In genomic region chr2:190482441-190482840, GRCh38 we compare ENCODE assay signal across 28 cellular contexts. TPM values are rescaled to one million over a fixed set of nuclear protein-coding genes. Genes with fewer than 3 reads are reported as not detected.
DNase-seq lines count a peak whose midpoint lies in the region; ATAC-seq, FAIRE-seq and TF ChIP-seq lines count a peak whose summit lies in the region.
"Had no signal": no experiment of that assay in that cellular context is flagged by ENCODE, and none has a peak within 500 bp of the region (broad histone marks: within the 10 kb centered on the region; RNA-seq: fewer than 3 reads in every experiment).

No MANE protein-coding gene starts in this region.

- POLR2A ChIA-PET in naive thymus-derived CD8-positive, alpha-beta T cell (lab: Charles Lee), result interaction anchor here (1.0 kb wide), 1 partner anchor 51 kb away, joined by 3 read pairs; no protein-coding TSS in a partner anchor

- no peak overlapping the region for H3K9ac ChIP-seq in trophoblast cell (ENCODE audit: low read length)
- H3K9ac ChIP-seq: KMS-11 had no signal

- no peaks in the 10 kb centered on the region for H3K79me2 ChIP-seq in trophoblast cell (ENCODE audit: control insufficient read depth, insufficient read depth, low read length, poor library complexity)

- H3K4me3 ChIP-seq in fibroblast of villous mesenchyme (ENCODE audit: low read depth, low read length) (no peak overlapping the region), trophoblast cell (ENCODE audit: low read depth, low read length) (no peak overlapping the region), spleen (no peak overlapping the region)
- H3K4me3 ChIP-seq: transverse colon had no signal

- no peak overlapping the region for H2BK12ac ChIP-seq in trophoblast cell (ENCODE audit: low read length)

- H3K27ac ChIP-seq in trophoblast cell (ENCODE audit: low read depth, low read length) (no peak overlapping the region), spleen (no peak overlapping the region)
- H3K27ac ChIP-seq: KMS-11, RWPE1, transverse colon had no signal

- TF ChIP-seq POLR2A in spleen (IDR thresholded peaks at IDR 0.05) (no peak), GM12891 (IDR thresholded peaks at IDR 0.05; ENCODE audit: low read depth, low read length) (no peak)

- no peak for TF ChIP-seq CTCF in fibroblast of villous mesenchyme (IDR thresholded peaks at IDR 0.05; ENCODE audit: insufficient read depth, low read depth, low read length)
- no peak for TF ChIP-seq CTCF in spleen (IDR thresholded peaks at IDR 0.05 in 8 of 11, conservative IDR thresholded peaks at IDR 0.05 in 3 of 11)

- no peaks in the 10 kb centered on the region for H3K27me3 Mint-ChIP-seq in naive thymus-derived CD8-positive, alpha-beta T cell
- H3K27me3 Mint-ChIP-seq: activated CD4-positive, alpha-beta memory T cell treated with anti-CD3 and anti-CD28 coated beads for 36 hours; CD8-positive, alpha-beta memory T cell; memory B cell; naive thymus-derived CD4-positive, alpha-beta T cell had no signal

- no peak overlapping the region for H2AK5ac ChIP-seq in trophoblast cell (ENCODE audit: low read length)

- no peak overlapping the region for H3K14ac ChIP-seq in trophoblast cell (ENCODE audit: low read length)

- no peak overlapping the region for H3K4ac ChIP-seq in trophoblast cell (ENCODE audit: low read depth, low read length)

- H3K4me1 ChIP-seq in trophoblast cell (ENCODE audit: control insufficient read depth in 1 of 2, insufficient read depth in 2 of 2, low read length in 2 of 2) (no peaks in the 10 kb centered on the region), spleen (peaks cover 0 to 33% (median 5%) of the 10 kb centered on the region in 6 donors)

- no peak overlapping the region for H3K4me2 ChIP-seq in trophoblast cell (ENCODE audit: low read length)
- H3K4me2 ChIP-seq: KMS-11 had no signal

- H3K9me3 Mint-ChIP-seq in naive thymus-derived CD8-positive, alpha-beta T cell, result no peaks in the 10 kb centered on the region
- H3K9me3 Mint-ChIP-seq: activated CD4-positive, alpha-beta memory T cell treated with anti-CD3 and anti-CD28 coated beads for 36 hours; CD8-positive, alpha-beta memory T cell; memory B cell; naive thymus-derived CD4-positive, alpha-beta T cell had no signal

- peaks cover 5 to 41% (median 21%) of the 10 kb centered on the region in 3 donors for H3K36me3 Mint-ChIP-seq in naive thymus-derived CD8-positive, alpha-beta T cell
- H3K36me3 Mint-ChIP-seq: WTC11 had no signal

- H3K27me3 ChIP-seq in trophoblast cell (ENCODE audit: insufficient read depth, low read length), result no peaks in the 10 kb centered on the region
- H3K27me3 ChIP-seq in spleen (replicated peaks in 1 of 7), result no peaks in the 10 kb centered on the region
- H3K27me3 ChIP-seq: transverse colon had no signal

- FAIRE-seq in GM12891 (lab: Jason Lieb, UNC), result no peak
- FAIRE-seq: H54 had no signal

- no peaks in the 10 kb centered on the region for H3K79me1 ChIP-seq in trophoblast cell (ENCODE audit: low read length)

- H2BK120ac ChIP-seq in trophoblast cell (ENCODE audit: insufficient read depth, low read length, poor library complexity), result no peak overlapping the region

- H3K27ac Mint-ChIP-seq in naive thymus-derived CD8-positive, alpha-beta T cell, result peak overlapping the region in 3 of 10 donors; percentile 2 to 36 (median 4)
- H3K27ac Mint-ChIP-seq: activated CD4-positive, alpha-beta memory T cell treated with anti-CD3 and anti-CD28 coated beads for 36 hours; memory B cell; WTC11 had no signal

- peaks cover 17 to 59% (median 34%) of the 10 kb centered on the region in 4 donors for H3K4me1 Mint-ChIP-seq in naive thymus-derived CD8-positive, alpha-beta T cell
- H3K4me1 Mint-ChIP-seq: WTC11 had no signal

- ATAC-seq in naive thymus-derived CD8-positive, alpha-beta T cell, result no peak
- ATAC-seq: naive thymus-derived CD4-positive, alpha-beta T cell; stimulated activated naive CD8-positive, alpha-beta T cell treated with anti-CD3 and anti-CD28 coated beads, Interleukin-15, Interleukin-2, amounts not matched to agents 100 U/mL and 50 U/mL, for 24 hours; WTC11 had no signal

- H3K36me3 ChIP-seq in trophoblast cell (ENCODE audit: control insufficient read depth in 1 of 2, insufficient read depth in 2 of 2, low read length in 2 of 2), result no peaks in the 10 kb centered on the region
- peaks cover 0 to 8% (median 0%) of the 10 kb centered on the region in 6 donors for H3K36me3 ChIP-seq in spleen
- H3K36me3 ChIP-seq: transverse colon had no signal

- intact Hi-C loops in spleen (cut with DNase I; ENCODE audit: low total_unique reads), result no loop called here

- H3K9me3 ChIP-seq in trophoblast cell (ENCODE audit: insufficient read depth, low read depth, low read length) (no peaks in the 10 kb centered on the region), spleen (no peaks in the 10 kb centered on the region)
- H3K9me3 ChIP-seq: transverse colon had no signal

- H2AFZ ChIP-seq in trophoblast cell (ENCODE audit: insufficient read depth, low read length, poor library complexity), result no peak overlapping the region

- H3K23ac ChIP-seq in trophoblast cell (ENCODE audit: low read length), result no peak overlapping the region

- no peak overlapping the region for H4K12ac ChIP-seq in trophoblast cell (ENCODE audit: low read depth, low read length)

- no peak overlapping the region for H3K18ac ChIP-seq in trophoblast cell (ENCODE audit: low read length)

- no peak overlapping the region for H3K4me3 Mint-ChIP-seq in naive thymus-derived CD8-positive, alpha-beta T cell
- H3K4me3 Mint-ChIP-seq: activated CD4-positive, alpha-beta memory T cell treated with anti-CD3 and anti-CD28 coated beads for 36 hours; CD8-positive, alpha-beta memory T cell; memory B cell; naive thymus-derived CD4-positive, alpha-beta T cell; WTC11 had no signal

- DNase-seq in GM04503 (ENCODE audit: low read depth) (peak; percentile 9), astrocyte of the hippocampus (ENCODE audit: low read depth, low spot score) (peak; percentile 6), fibroblast of villous mesenchyme (ENCODE audit: low read depth) (peak; percentile 11), trophoblast cell (peak; percentile 45 to 87), spleen (no peak), GM12891 (ENCODE audit: insufficient read length, low spot score) (no peak)
- DNase-seq in naive thymus-derived CD8-positive, alpha-beta T cell, result no peak
- no peak for DNase-seq in activated naive CD4-positive, alpha-beta T cell treated with Interleukin-2 at 50 U/mL for 16 hours
- DNase-seq: activated CD4-positive, alpha-beta memory T cell treated with anti-CD3 and anti-CD28 coated beads for 36 hours; activated gamma-delta T cell treated with Interleukin-2 at 50 U/mL for 16 hours; amygdala; CD8-positive, alpha-beta memory T cell; DMS53; effector memory CD4-positive, alpha-beta T cell; islet precursor cell; naive thymus-derived CD4-positive, alpha-beta T cell; NCI-H2029; NCI-H446 treated with DMSO at 0.1 percent for 48 hours; posterior cingulate gyrus; stimulated activated CD4-positive, alpha-beta T cell treated with anti-CD3 and anti-CD28 coated beads, Interleukin-2, amount 100 ng/mL, for 24 hours; stimulated activated naive CD8-positive, alpha-beta T cell treated with anti-CD3 and anti-CD28 coated beads, Interleukin-15, Interleukin-2, amounts not matched to agents 100 U/mL and 50 U/mL, for 24 hours; T-helper 9 cell; transverse colon had no signal

- H2BK5ac ChIP-seq in trophoblast cell (ENCODE audit: low read depth, low read length, poor library complexity), result no peak overlapping the region

- no peak overlapping the region for H4K8ac ChIP-seq in trophoblast cell (ENCODE audit: low read depth, low read length)

- no peak overlapping the region for H4K91ac ChIP-seq in trophoblast cell (ENCODE audit: low read depth, low read length)

TF ChIP-seq in GM12891, 5 proteins besides CTCF, POLR2A, EP300 and RAD21:
- TF ChIP-seq SPI1 (IDR thresholded peaks at IDR 0.05; ENCODE audit: low read depth, low read length), result no peak
- TF ChIP-seq PAX5 (IDR thresholded peaks at IDR 0.05; ENCODE audit: insufficient read depth, low read length, severe bottlenecking), result no peak
- no peak for TF ChIP-seq TAF1 (IDR thresholded peaks at IDR 0.05; ENCODE audit: low read depth, low read length)
- no peak for TF ChIP-seq POLR2AphosphoS5 (IDR thresholded peaks at IDR 0.05; ENCODE audit: low read depth, low read length)
- TF ChIP-seq POU2F2 (IDR thresholded peaks at IDR 0.05; ENCODE audit: low read depth, low read length), result no peak

RNA-seq across cellular contexts. Expression of gene NEMP2, which starts 52.1 kb away (rescaled TPM):
- 3.9 and 5.6 TPM in 2 replicates for total RNA-seq in fibroblast of villous mesenchyme
- polyA plus RNA-seq in trophoblast cell (2013), result 2.7 and 3.3 TPM in 2 replicates
- total RNA-seq in spleen, result 10 to 100 TPM in 6 of 7 donors, 1 to 10 TPM in 1; 7.7 to 19.2 (median 12.8) TPM
- polyA plus RNA-seq in spleen, result 1 to 10 TPM in 2 of 3 donors, under 1 TPM in 1; 0.89 to 1.8 (median 1.4) TPM
- polyA plus RNA-seq in GM12891 (2012; ENCODE audit: low read depth, missing spikeins), result 4.1 TPM
- 10 to 100 TPM; 23.4 TPM for total RNA-seq in naive thymus-derived CD8-positive, alpha-beta T cell
- 10 to 100 TPM; 10.0 to 13.4 (median 12.1) TPM for polyA plus RNA-seq in naive thymus-derived CD8-positive, alpha-beta T cell

Comparison
In these comparisons a context has a peak if more than half of its experiments do, and no peak if none do; other contexts are left out.
1. DNase-seq: peak in GM04503 (single experiment), astrocyte of the hippocampus (single experiment), fibroblast of villous mesenchyme (single experiment) and trophoblast cell (2 of 2); none in spleen (single experiment), GM12891 (single experiment), naive thymus-derived CD8-positive, alpha-beta T cell (0 of 10) and activated naive CD4-positive, alpha-beta T cell treated with Interleukin-2 at 50 U/mL for 16 hours (single experiment).